Comparison of ENCODE assay signal across 13 cellular contexts in the genomic region with DNA sequence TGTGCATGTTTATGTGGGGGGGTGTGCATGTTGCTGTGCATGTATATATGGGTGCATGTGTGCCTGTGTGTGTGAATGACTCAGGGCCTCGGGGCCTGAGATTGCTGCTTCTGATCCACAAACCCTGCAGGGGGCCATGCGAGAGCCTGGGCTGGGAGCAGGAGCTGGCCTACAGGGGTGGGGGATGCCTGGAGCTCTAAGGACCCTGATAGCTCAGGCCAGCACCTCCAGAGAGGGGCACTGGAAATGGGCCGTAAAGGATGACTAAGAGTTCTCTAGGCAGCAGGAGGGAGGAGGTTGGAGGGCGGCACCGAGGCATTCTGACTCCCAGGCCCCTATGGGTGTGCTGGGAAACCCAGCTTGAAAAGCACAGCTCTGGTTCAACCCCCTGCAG. TPM values are rescaled to one million over a fixed set of nuclear protein-coding genes. Genes with fewer than 3 reads are reported as not detected.
DNase-seq lines count a peak whose midpoint lies in the region; ATAC-seq and TF ChIP-seq lines count a peak whose summit lies in the region.
"Had no signal": no experiment of that assay in that cellular context is flagged by ENCODE, and none has a peak within 500 bp of the region (broad histone marks: within the 10 kb centered on the region; RNA-seq: fewer than 3 reads in every experiment).

No MANE protein-coding gene starts in this region.

- H3K9me3 ChIP-seq in left ventricle myocardium inferior (replicated peaks): no peaks in the 10 kb centered on the region
- no peaks in the 10 kb centered on the region for H3K9me3 ChIP-seq in right atrium auricular region
- H3K9me3 ChIP-seq: HAP-1, heart right ventricle, thoracic aorta had no signal

- ATAC-seq in stimulated activated effector memory CD8-positive, alpha-beta T cell treated with anti-CD3 and anti-CD28 coated beads, Interleukin-12 subunit alpha, Interleukin-12 subunit beta, amount 100 ng/mL, for 72 hours: no peak

- peaks cover 3% of the 10 kb centered on the region for H3K9me3 Mint-ChIP-seq in glutamatergic neuron (ENCODE audit: unreplicated experiment)
- no peaks in the 10 kb centered on the region for H3K9me3 Mint-ChIP-seq in stimulated activated effector memory CD8-positive, alpha-beta T cell treated with anti-CD3 and anti-CD28 coated beads, Interleukin-12 subunit alpha, Interleukin-12 subunit beta, amount 100 ng/mL, for 72 hours
- H3K9me3 Mint-ChIP-seq: CD8-positive, alpha-beta memory T cell; T-cell had no signal

- peak overlapping the region; percentile 47 for H3K4me3 Mint-ChIP-seq in glutamatergic neuron (ENCODE audit: unreplicated experiment)
- no peak overlapping the region for H3K4me3 Mint-ChIP-seq in stimulated activated effector memory CD8-positive, alpha-beta T cell treated with anti-CD3 and anti-CD28 coated beads, Interleukin-12 subunit alpha, Interleukin-12 subunit beta, amount 100 ng/mL, for 72 hours

- intact Hi-C loops in left ventricle myocardium inferior (cut with micrococcal nuclease): loop anchor here (5.0 kb wide), 1 partner anchor 154 kb away; no protein-coding TSS in a partner anchor

- H3K4me3 ChIP-seq in left ventricle myocardium inferior (no peak overlapping the region), right atrium auricular region (no peak overlapping the region), NB4 (ENCODE audit: low read depth, low read length) (no peak overlapping the region)
- H3K4me3 ChIP-seq: HAP-1, heart right ventricle, thoracic aorta had no signal

- no peaks in the 10 kb centered on the region for H3K36me3 Mint-ChIP-seq in glutamatergic neuron (ENCODE audit: unreplicated experiment)
- H3K36me3 Mint-ChIP-seq in stimulated activated effector memory CD8-positive, alpha-beta T cell treated with anti-CD3 and anti-CD28 coated beads, Interleukin-12 subunit alpha, Interleukin-12 subunit beta, amount 100 ng/mL, for 72 hours: no peaks in the 10 kb centered on the region
- H3K36me3 Mint-ChIP-seq: CD8-positive, alpha-beta memory T cell; T-cell had no signal

- H3K27ac ChIP-seq in left ventricle myocardium inferior (replicated peaks) (peak overlapping the region; percentile 51), right atrium auricular region (no peak overlapping the region)
- H3K27ac ChIP-seq: thoracic aorta had no signal

- peaks cover 10% of the 10 kb centered on the region for H3K27me3 Mint-ChIP-seq in glutamatergic neuron (ENCODE audit: unreplicated experiment)

- H3K4me1 ChIP-seq in left ventricle myocardium inferior: peaks cover 28% of the 10 kb centered on the region
- peaks cover 0 to 21% of the 10 kb centered on the region in 2 donors for H3K4me1 ChIP-seq in right atrium auricular region
- H3K4me1 ChIP-seq: HAP-1 had no signal

- TF ChIP-seq POLR2A in NB4 (IDR thresholded peaks at IDR 0.05; ENCODE audit: extremely low read depth, insufficient read length): no peak

- peaks cover 9% of the 10 kb centered on the region for H3K4me1 Mint-ChIP-seq in glutamatergic neuron (ENCODE audit: low read depth, unreplicated experiment)
- H3K4me1 Mint-ChIP-seq in stimulated activated effector memory CD8-positive, alpha-beta T cell treated with anti-CD3 and anti-CD28 coated beads, Interleukin-12 subunit alpha, Interleukin-12 subunit beta, amount 100 ng/mL, for 72 hours: peaks cover 11% of the 10 kb centered on the region

- TF ChIP-seq CTCF in left ventricle myocardium inferior (IDR thresholded peaks at IDR 0.05; ENCODE audit: borderline replicate concordance) (no peak), right atrium auricular region (IDR thresholded peaks at IDR 0.05) (no peak), NB4 (IDR thresholded peaks at IDR 0.05; ENCODE audit: low read depth, low read length) (no peak), glutamatergic neuron (IDR thresholded peaks at IDR 0.05; ENCODE audit: partially characterized antibody, unreplicated experiment) (no peak)

- peaks cover 3% of the 10 kb centered on the region for H3K27me3 ChIP-seq in left ventricle myocardium inferior (ENCODE audit: low read depth)
- H3K27me3 ChIP-seq in right atrium auricular region: no peaks in the 10 kb centered on the region
- H3K27me3 ChIP-seq: heart right ventricle had no signal

- H3K36me3 ChIP-seq in left ventricle myocardium inferior (no peaks in the 10 kb centered on the region), right atrium auricular region (no peaks in the 10 kb centered on the region)
- H3K36me3 ChIP-seq: HAP-1, heart right ventricle, thoracic aorta had no signal

- peak overlapping the region; percentile 59 for H3K27ac Mint-ChIP-seq in glutamatergic neuron (ENCODE audit: unreplicated experiment)
- peak overlapping the region; percentile 72 for H3K27ac Mint-ChIP-seq in stimulated activated effector memory CD8-positive, alpha-beta T cell treated with anti-CD3 and anti-CD28 coated beads, Interleukin-12 subunit alpha, Interleukin-12 subunit beta, amount 100 ng/mL, for 72 hours

- DNase-seq in left ventricle myocardium inferior: no peak
- no peak for DNase-seq in right atrium auricular region (ENCODE audit: low spot score)
- DNase-seq in NB4 (ENCODE audit: low read depth): peak; percentile 39
- no peak for DNase-seq in glutamatergic neuron
- no peak for DNase-seq in stimulated activated effector memory CD8-positive, alpha-beta T cell treated with anti-CD3 and anti-CD28 coated beads, Interleukin-12 subunit alpha, Interleukin-12 subunit beta, amount 100 ng/mL, for 72 hours (ENCODE audit: low spot score in 2 of 2)
- DNase-seq in putamen (ENCODE audit: low spot score): no peak
- no peak for DNase-seq in NCI-H226
- no peak for DNase-seq in dedifferentiated amniotic fluid mesenchymal stem cell (ENCODE audit: extremely low spot score)

RNA-seq across cellular contexts. Expression of gene UBAC1, which starts 6.9 kb away (rescaled TPM):
- 108 TPM for total RNA-seq in left ventricle myocardium inferior
- 10 to 100 TPM; 58.6 to 76.9 TPM for total RNA-seq in right atrium auricular region
- 48.4 TPM for total RNA-seq in glutamatergic neuron (ENCODE audit: unreplicated experiment)
